Comparison of ENCODE assay signal across 12 cellular contexts in the genomic region with DNA sequence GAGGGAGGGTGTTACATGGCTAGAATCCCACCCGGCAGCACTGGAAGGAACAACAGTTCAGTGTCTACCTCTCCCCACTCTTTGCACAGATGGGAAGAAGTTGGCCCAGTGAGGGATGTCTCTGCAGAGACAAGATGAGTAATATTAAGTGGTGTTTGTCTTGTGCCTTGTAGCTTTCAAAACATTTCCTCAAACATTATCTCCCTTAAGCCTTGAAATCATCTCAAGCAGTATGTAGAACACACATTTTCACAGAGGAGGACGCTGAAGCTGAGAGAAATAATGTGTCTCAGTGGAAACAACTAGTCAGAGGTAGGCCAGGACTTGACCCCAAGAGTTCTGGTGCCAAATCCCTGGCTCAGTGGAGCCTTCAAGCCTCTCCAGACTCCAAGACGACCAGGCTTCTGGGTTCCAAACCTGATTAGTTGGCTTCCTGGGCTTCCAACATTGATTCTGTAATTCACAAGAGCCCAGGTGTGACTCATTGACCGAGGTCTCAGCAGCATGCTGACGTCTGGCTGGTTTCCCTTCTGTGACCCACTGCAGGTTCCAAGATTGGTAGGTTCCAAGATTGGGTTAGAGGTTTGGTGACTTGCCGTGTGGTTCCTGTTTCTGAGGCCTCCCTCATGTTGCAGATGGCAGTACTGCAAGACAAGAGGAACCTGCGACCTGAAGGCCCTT. TPM values are rescaled to one million over a fixed set of nuclear protein-coding genes. Genes with fewer than 3 reads are reported as not detected.
A peak's percentile ranks its signal among the peaks of the same experiment; 100 is the strongest.
DNase-seq lines count a peak whose midpoint lies in the region; ATAC-seq and TF ChIP-seq lines count a peak whose summit lies in the region.
"Had no signal": no experiment of that assay in that cellular context is flagged by ENCODE, and none has a peak within 500 bp of the region (broad histone marks: within the 10 kb centered on the region; RNA-seq: fewer than 3 reads in every experiment).

No MANE protein-coding gene starts in this region.

- H3K36me3 ChIP-seq in urinary bladder (ENCODE audit: insufficient read depth), result no peaks in the 10 kb centered on the region
- H3K36me3 ChIP-seq: prostate gland had no signal

- DNase-seq in stimulated activated CD4-positive, alpha-beta T cell treated with anti-CD3 and anti-CD28 coated beads, Interleukin-15, amount 100 ng/mL, for 24 hours, result peak; percentile 32
- DNase-seq in stimulated activated CD4-positive, alpha-beta T cell treated with anti-CD3 and anti-CD28 coated beads, Interleukin-4, amount 100 ng/mL, for 4 hours, result no peak
- DNase-seq in SKM-1 treated with dmso at 0.1 percent for 144 hours (lab: John Stamatoyannopoulos, UW; ENCODE audit: unreplicated experiment), result peak; percentile 64
- DNase-seq in foreskin fibroblast, result peak; percentile 36 to 52
- DNase-seq in GM20000 (ENCODE audit: low spot score), result no peak
- DNase-seq: COR-L47, hypothalamus, testis had no signal

- H3K4me3 ChIP-seq in foreskin fibroblast (ENCODE audit: low read depth in 1 of 2, low read length in 2 of 2), result no peak overlapping the region
- no peak overlapping the region for H3K4me3 ChIP-seq in urinary bladder (ENCODE audit: low read depth, low read length)
- H3K4me3 ChIP-seq: prostate gland, testis had no signal

- H3K27ac ChIP-seq in urinary bladder (ENCODE audit: low read depth), result peak overlapping the region; percentile 68
- H3K27ac ChIP-seq: prostate gland, testis had no signal

- ATAC-seq in HG02870 (IDR thresholded peaks at IDR 0.05; ENCODE audit: unreplicated experiment) (no peak), GM18867 (IDR thresholded peaks at IDR 0.05; ENCODE audit: unreplicated experiment) (no peak)

- peaks cover 2% of the 10 kb centered on the region for H3K4me1 ChIP-seq in urinary bladder (ENCODE audit: insufficient read depth)
- H3K4me1 ChIP-seq: prostate gland, testis had no signal

- no peak for TF ChIP-seq CTCF in foreskin fibroblast (IDR thresholded peaks at IDR 0.05; ENCODE audit: low read depth, low read length)
- no peak for TF ChIP-seq CTCF in GM20000 (IDR thresholded peaks at IDR 0.05; ENCODE audit: extremely low read depth, missing control alignments)

- WGBS in urinary bladder, result 36% methylated on average over 7 of the region's 7 CpGs

RNA-seq across cellular contexts. Expression of gene RNF112, which starts 7.4 kb away (rescaled TPM):
- 3.1 TPM for total RNA-seq in urinary bladder
- 17.4 TPM for polyA plus RNA-seq in urinary bladder

RNA-seq across cellular contexts. Expression of gene MFAP4, which starts 31.5 kb away (rescaled TPM):
- total RNA-seq in urinary bladder, result 123 TPM
- polyA plus RNA-seq in urinary bladder, result 1,046 TPM

RNA-seq across cellular contexts. Expression of gene MAPK7, which starts 40.2 kb away (rescaled TPM):
- total RNA-seq in urinary bladder, result 15.8 TPM
- polyA plus RNA-seq in urinary bladder, result 32.8 TPM

RNA-seq across cellular contexts. Expression of gene B9D1, which starts 55.9 kb away (rescaled TPM):
- 14.5 TPM for total RNA-seq in urinary bladder
- 14.4 TPM for polyA plus RNA-seq in urinary bladder

Comparison
In these comparisons a context has a peak if more than half of its experiments do, and no peak if none do; other contexts are left out.
1. DNase-seq: peak in stimulated activated CD4-positive, alpha-beta T cell treated with anti-CD3 and anti-CD28 coated beads, Interleukin-15, amount 100 ng/mL, for 24 hours (single experiment), SKM-1 treated with dmso at 0.1 percent for 144 hours (single experiment) and foreskin fibroblast (2 of 2); none in stimulated activated CD4-positive, alpha-beta T cell treated with anti-CD3 and anti-CD28 coated beads, Interleukin-4, amount 100 ng/mL, for 4 hours (0 of 2) and GM20000 (single experiment).